Comparison of ENCODE assay signal across 1 cellular context in the genomic region with DNA sequence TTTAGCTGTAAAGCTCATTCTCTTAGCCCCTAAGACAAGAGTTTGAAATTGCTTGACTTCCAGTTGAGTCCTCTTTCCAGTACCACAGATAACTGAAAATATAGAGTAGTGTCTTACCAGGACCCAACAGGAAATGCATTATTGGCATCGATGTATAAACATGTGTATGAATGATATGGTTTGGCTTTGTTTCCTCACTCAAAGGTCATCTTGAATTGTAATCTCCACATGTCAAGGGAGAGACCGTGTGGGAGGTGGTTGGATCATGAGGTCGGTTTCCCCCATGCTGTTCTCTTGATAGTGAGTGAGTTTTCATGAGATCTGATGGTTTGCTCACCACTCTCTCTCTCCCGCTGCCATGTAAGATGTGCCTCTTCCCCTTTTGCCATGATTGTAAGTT.
TF ChIP-seq lines count a peak whose summit lies in the region.

No MANE protein-coding gene starts in this region.

TF ChIP-seq in K562, 482 proteins besides CTCF, POLR2A, EP300 and RAD21 (continued from another document):
- TF ChIP-seq, protein P1, sequence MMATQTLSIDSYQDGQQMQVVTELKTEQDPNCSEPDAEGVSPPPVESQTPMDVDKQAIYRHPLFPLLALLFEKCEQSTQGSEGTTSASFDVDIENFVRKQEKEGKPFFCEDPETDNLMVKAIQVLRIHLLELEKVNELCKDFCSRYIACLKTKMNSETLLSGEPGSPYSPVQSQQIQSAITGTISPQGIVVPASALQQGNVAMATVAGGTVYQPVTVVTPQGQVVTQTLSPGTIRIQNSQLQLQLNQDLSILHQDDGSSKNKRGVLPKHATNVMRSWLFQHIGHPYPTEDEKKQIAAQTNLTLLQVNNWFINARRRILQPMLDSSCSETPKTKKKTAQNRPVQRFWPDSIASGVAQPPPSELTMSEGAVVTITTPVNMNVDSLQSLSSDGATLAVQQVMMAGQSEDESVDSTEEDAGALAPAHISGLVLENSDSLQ (IDR thresholded peaks at IDR 0.05) = no peak
- TF ChIP-seq, protein P2, sequence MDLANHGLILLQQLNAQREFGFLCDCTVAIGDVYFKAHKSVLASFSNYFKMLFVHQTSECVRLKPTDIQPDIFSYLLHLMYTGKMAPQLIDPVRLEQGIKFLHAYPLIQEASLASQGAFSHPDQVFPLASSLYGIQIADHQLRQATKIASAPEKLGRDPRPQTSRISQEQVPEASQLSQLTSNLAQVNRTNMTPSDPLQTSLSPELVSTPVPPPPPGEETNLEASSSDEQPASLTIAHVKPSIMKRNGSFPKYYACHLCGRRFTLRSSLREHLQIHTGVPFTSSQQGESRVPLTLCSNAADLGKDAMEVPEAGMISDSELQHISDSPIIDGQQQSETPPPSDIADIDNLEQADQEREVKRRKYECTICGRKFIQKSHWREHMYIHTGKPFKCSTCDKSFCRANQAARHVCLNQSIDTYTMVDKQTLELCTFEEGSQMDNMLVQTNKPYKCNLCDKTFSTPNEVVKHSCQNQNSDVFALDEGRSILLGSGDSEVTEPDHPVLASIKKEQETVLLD (IDR thresholded peaks at IDR 0.05) = no peak
TF ChIP-seq in K562: peak in this region for 3.
